In genomic region chr11:111574373-111575230, GRCh38 we compare ENCODE assay signal across 1 cellular context.
TF ChIP-seq lines count a peak whose summit lies in the region.

No MANE protein-coding gene starts in this region.

TF ChIP-seq in GM12878, 131 proteins besides CTCF, POLR2A, EP300 and RAD21:
- no peak for TF ChIP-seq CUX1 (IDR thresholded peaks at IDR 0.05; ENCODE audit: insufficient replicate concordance, low read depth, low read length)
- TF ChIP-seq CREB1 (IDR thresholded peaks at IDR 0.05; ENCODE audit: low read depth), result no peak
- TF ChIP-seq EGR1 (IDR thresholded peaks at IDR 0.05; ENCODE audit: borderline replicate concordance in 1 of 2, low read depth in 2 of 2, low read length in 2 of 2), result 0 out of 3 replicates have a peak, but pooled peaks of 1 of the 2 experiments have one; percentile 7
TF ChIP-seq in GM12878: peak in this region for 1.
